In the genomic region with DNA sequence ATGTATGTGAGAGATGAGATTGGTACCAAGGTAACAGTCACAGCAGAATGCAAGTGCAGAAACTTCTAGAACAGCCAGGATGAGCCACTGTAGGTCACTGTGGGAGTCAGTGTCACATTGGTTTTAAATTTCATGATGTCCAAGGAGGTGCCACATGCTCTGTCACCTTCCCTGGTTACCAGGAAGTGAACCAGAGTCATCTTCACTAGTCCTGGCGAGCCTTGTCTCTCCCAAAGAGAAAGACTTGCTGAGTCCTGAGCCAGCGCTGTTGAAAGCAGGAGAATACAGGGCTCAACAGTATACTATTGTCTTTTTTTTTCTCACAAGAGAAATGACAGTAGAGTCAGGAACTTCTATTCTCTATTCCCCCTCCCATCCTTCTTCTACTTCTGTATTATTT, we compare ENCODE assay signal across 24 cellular contexts.
"Had no signal": no experiment of that assay in that cellular context is flagged by ENCODE, and none has a peak within 500 bp of the region (broad histone marks: within the 10 kb centered on the region; RNA-seq: fewer than 3 reads in every experiment).

No MANE protein-coding gene starts in this region.

- DNase-seq: activated CD4-positive, alpha-beta T cell treated with anti-CD3 and anti-CD28 coated beads, Interleukin-2, amount 50 U/mL, for 1 hour; activated CD4-positive, CD25-positive, alpha-beta regulatory T cell treated with anti-CD3 and anti-CD28 coated beads, Interleukin-2, amount 50 U/mL, for 72 hours; activated CD8-positive, alpha-beta memory T cell treated with anti-CD3 and anti-CD28 coated beads for 24 hours; activated CD8-positive, alpha-beta memory T cell treated with anti-CD3 and anti-CD28 coated beads, Interleukin-2, amount 50 U/mL, for 4 hours; activated gamma-delta T cell; activated naive CD4-positive, alpha-beta T cell treated with anti-CD3 and anti-CD28 coated beads, Interleukin-2, amount 50 U/mL, for 16 hours; activated naive CD8-positive, alpha-beta T cell treated with anti-CD3 and anti-CD28 coated beads, Interleukin-2, amount 50 U/mL, for 24 hours; activated T-cell treated with anti-CD3 and anti-CD28 coated beads, Interleukin-2, amount 50 U/mL, for 48 hours; effector CD4-positive, alpha-beta T cell; kidney glomerular epithelial cell; left ventricle myocardium inferior; mucosa of descending colon; SJCRH30; small intestine; stimulated activated CD4-positive, alpha-beta T cell treated with anti-CD3 and anti-CD28 coated beads, Interleukin-15, amount 100 ng/mL, for 24 hours; stimulated activated CD8-positive, alpha-beta memory T cell treated with anti-CD3 and anti-CD28 coated beads, Interleukin-4, amount 100 ng/mL, for 48 hours; stimulated activated naive CD4-positive, alpha-beta T cell treated with Interleukin-2 at 50 U/mL for 16 hours; T-helper 1 cell; tibial artery; WERI-Rb-1 had no signal

- H3K4me1 ChIP-seq: right atrium auricular region, SJCRH30, tibial artery had no signal

- H3K9me3 ChIP-seq: mucosa of descending colon, SJCRH30, tibial artery had no signal

- H3K27ac ChIP-seq: left ventricle myocardium inferior, right atrium auricular region, SJCRH30, tibial artery, WERI-Rb-1 had no signal

- ATAC-seq: activated naive CD8-positive, alpha-beta T cell treated with anti-CD3 and anti-CD28 coated beads, Interleukin-2, amount 50 U/mL, for 24 hours; mucosa of descending colon had no signal

- H3K9me3 Mint-ChIP-seq: activated naive CD8-positive, alpha-beta T cell treated with anti-CD3 and anti-CD28 coated beads, Interleukin-2, amount 50 U/mL, for 24 hours; dendritic cell treated with granulocyte-macrophage colony-stimulating factor and Interleukin-4, amounts not matched to agents 40 ng/mL and 50 ng/mL, for 4 days; neural crest cell had no signal

- H3K4me3 Mint-ChIP-seq: activated naive CD8-positive, alpha-beta T cell treated with anti-CD3 and anti-CD28 coated beads, Interleukin-2, amount 50 U/mL, for 24 hours; dendritic cell treated with granulocyte-macrophage colony-stimulating factor and Interleukin-4, amounts not matched to agents 40 ng/mL and 50 ng/mL, for 4 days; neural crest cell had no signal

- H3K27ac Mint-ChIP-seq: activated naive CD8-positive, alpha-beta T cell treated with anti-CD3 and anti-CD28 coated beads, Interleukin-2, amount 50 U/mL, for 24 hours; dendritic cell treated with granulocyte-macrophage colony-stimulating factor and Interleukin-4, amounts not matched to agents 40 ng/mL and 50 ng/mL, for 4 days had no signal

- H3K4me3 ChIP-seq: left ventricle myocardium inferior, mucosa of descending colon, right atrium auricular region, SJCRH30, tibial artery had no signal

- H3K4me1 Mint-ChIP-seq: activated naive CD8-positive, alpha-beta T cell treated with anti-CD3 and anti-CD28 coated beads, Interleukin-2, amount 50 U/mL, for 24 hours; neural crest cell had no signal

- H3K36me3 ChIP-seq: left ventricle myocardium inferior, right atrium auricular region, SJCRH30, tibial artery, WERI-Rb-1 had no signal

- H3K27me3 ChIP-seq: right atrium auricular region, SJCRH30, tibial artery had no signal

- FAIRE-seq: small intestine, TTC549 had no signal

- H3K27me3 Mint-ChIP-seq: dendritic cell treated with granulocyte-macrophage colony-stimulating factor and Interleukin-4, amounts not matched to agents 40 ng/mL and 50 ng/mL, for 4 days had no signal
